In genomic region chr3:43298761-43299160, GRCh38 we compare ENCODE assay signal across 17 cellular contexts. TPM values are rescaled to one million over a fixed set of nuclear protein-coding genes. Genes with fewer than 3 reads are reported as not detected.
DNase-seq lines count a peak whose midpoint lies in the region; ATAC-seq and TF ChIP-seq lines count a peak whose summit lies in the region.
"Had no signal": no experiment of that assay in that cellular context is flagged by ENCODE, and none has a peak within 500 bp of the region (broad histone marks: within the 10 kb centered on the region; RNA-seq: fewer than 3 reads in every experiment).

No MANE protein-coding gene starts in this region.

- H3K9ac ChIP-seq in mammary epithelial cell (ENCODE audit: insufficient read depth, low read length), result no peak overlapping the region

- peaks cover 89% of the 10 kb centered on the region for H3K79me2 ChIP-seq in mammary epithelial cell (ENCODE audit: insufficient read depth, low read length)

- H3K9me3 Mint-ChIP-seq in MCF 10A (ENCODE audit: unreplicated experiment) (no peaks in the 10 kb centered on the region), memory B cell (no peaks in the 10 kb centered on the region)
- no peaks in the 10 kb centered on the region for H3K9me3 Mint-ChIP-seq in activated T-helper 17 cell treated with anti-CD3 and anti-CD28 coated beads, Interleukin-2, amount 50 U/mL, for 72 hours
- H3K9me3 Mint-ChIP-seq: nephron progenitor cell had no signal

- H3K27ac Mint-ChIP-seq in MCF 10A (ENCODE audit: low read depth, unreplicated experiment), result peak overlapping the region; percentile 44
- H3K27ac Mint-ChIP-seq in activated T-helper 17 cell treated with anti-CD3 and anti-CD28 coated beads, Interleukin-2, amount 50 U/mL, for 72 hours, result peak overlapping the region; percentile 88
- H3K27ac Mint-ChIP-seq in memory B cell, result peak overlapping the region; percentile 38

- peaks cover 8% of the 10 kb centered on the region for H3K36me3 ChIP-seq in mammary epithelial cell (ENCODE audit: insufficient read depth, low read length)

- no peak overlapping the region for H3K27ac ChIP-seq in mammary epithelial cell (ENCODE audit: insufficient read depth, low read depth, low read length)
- H3K27ac ChIP-seq: lower lobe of right lung had no signal

- no peaks in the 10 kb centered on the region for H3K27me3 Mint-ChIP-seq in MCF 10A (ENCODE audit: insufficient read depth, unreplicated experiment)
- H3K27me3 Mint-ChIP-seq in activated T-helper 17 cell treated with anti-CD3 and anti-CD28 coated beads, Interleukin-2, amount 50 U/mL, for 72 hours, result no peaks in the 10 kb centered on the region
- H3K27me3 Mint-ChIP-seq in memory B cell, result no peaks in the 10 kb centered on the region

- H4K20me1 ChIP-seq in mammary epithelial cell (ENCODE audit: insufficient read depth, low read length), result peaks cover 2% of the 10 kb centered on the region

- DNase-seq in MCF 10A (ENCODE audit: unreplicated experiment) (no peak), mammary epithelial cell (no peak), memory B cell (ENCODE audit: low spot score in 2 of 2) (no peak), NCI-H345 (lab: John Stamatoyannopoulos, UW) (no peak), amygdala (lab: John Stamatoyannopoulos, UW) (no peak)
- DNase-seq: activated gamma-delta T cell; lower lobe of right lung; NCI-H2029; NCI-H69; nephron progenitor cell; retina; stimulated activated CD4-positive, alpha-beta T cell treated with anti-CD3 and anti-CD28 coated beads, Interleukin-1b, Interleukin-23, amount 100 ng/mL, for 48 hours; trophoblast cell had no signal

- H3K4me1 Mint-ChIP-seq in MCF 10A (ENCODE audit: insufficient read depth, unreplicated experiment) (peaks cover 19% of the 10 kb centered on the region), memory B cell (peaks cover 28% of the 10 kb centered on the region)
- H3K4me1 Mint-ChIP-seq in activated T-helper 17 cell treated with anti-CD3 and anti-CD28 coated beads, Interleukin-2, amount 50 U/mL, for 72 hours, result peaks cover 39% of the 10 kb centered on the region
- H3K4me1 Mint-ChIP-seq: nephron progenitor cell had no signal

- 72% methylated on average over 4 of the region's 4 CpGs for WGBS in mammary epithelial cell (ENCODE audit: low coverage, missing lambda C conversion rate)

- H2AFZ ChIP-seq in mammary epithelial cell (ENCODE audit: low read depth, low read length), result no peak overlapping the region

- no peak overlapping the region for H3K4me3 ChIP-seq in mammary epithelial cell (replicated peaks in 1 of 3; ENCODE audit: insufficient read depth in 1 of 3, low read depth in 2 of 3, low read length in 3 of 3)
- H3K4me3 ChIP-seq: lower lobe of right lung had no signal

- intact Hi-C loops in MCF 10A (cut with micrococcal nuclease), result no loop called here
- intact Hi-C loops in mammary epithelial cell (cut with micrococcal nuclease), result no loop called here

- H3K9me3 ChIP-seq in mammary epithelial cell (replicated peaks; ENCODE audit: insufficient read depth, low read length), result no peaks in the 10 kb centered on the region
- H3K9me3 ChIP-seq: lower lobe of right lung had no signal

- POLR2A ChIA-PET in MCF 10A (lab: Yijun Ruan, JAX), result interaction anchor here (1.1 to 3.9 kb wide), 2 partner anchors 12 to 39 kb away, joined by 3 to 33 read pairs; partner anchors contain the start of gene SNRK

- CTCF ChIA-PET in MCF 10A (lab: Yijun Ruan, JAX), result no interaction called here
- CTCF ChIA-PET in mammary epithelial cell (lab: Charles Lee; ENCODE audit: low non-redundant PET), result no interaction called here

- no peak overlapping the region for H3K4me2 ChIP-seq in mammary epithelial cell (ENCODE audit: insufficient read depth, low read depth, low read length)

- no peaks in the 10 kb centered on the region for H3K27me3 ChIP-seq in mammary epithelial cell (ENCODE audit: insufficient read depth, low read length)

- BruUV-seq in MCF 10A (replicated peaks; lab: Mats Ljungman, UMichigan) (no TSS peak), mammary epithelial cell (replicated peaks; lab: Mats Ljungman, UMichigan) (no TSS peak)

- peaks cover 7% of the 10 kb centered on the region for H3K4me1 ChIP-seq in mammary epithelial cell (ENCODE audit: insufficient read depth, low read length)

- ATAC-seq in activated T-helper 17 cell treated with anti-CD3 and anti-CD28 coated beads, Interleukin-2, amount 50 U/mL, for 72 hours (replicated peaks), result no peak
- ATAC-seq in memory B cell (ENCODE audit: low read depth) (no peak), HG02623 (IDR thresholded peaks at IDR 0.05; ENCODE audit: unreplicated experiment) (no peak)
- ATAC-seq in activated CD4-positive, CD25-positive, alpha-beta regulatory T cell treated with anti-CD3 and anti-CD28 coated beads, Interleukin-2, amount 50 U/mL, for 24 hours, result no peak
- ATAC-seq: Panc1 had no signal

- no peak for TF ChIP-seq CTCF in MCF 10A (IDR thresholded peaks at IDR 0.05; ENCODE audit: unreplicated experiment)
- TF ChIP-seq CTCF in mammary epithelial cell (conservative IDR thresholded peaks at IDR 0.05 in 1 of 2, IDR thresholded peaks at IDR 0.05 in 1 of 2; ENCODE audit: extremely low read depth in 1 of 2, insufficient read depth in 1 of 2, low read depth in 1 of 2, low read length in 2 of 2), result no peak

- dilution Hi-C loops in mammary epithelial cell (cut with HindIII; ENCODE audit: low sequenced_read_pairs), result no loop called here

- in situ Hi-C loops in mammary epithelial cell (cut with MboI; ENCODE audit: low sequenced_read_pairs in 2 of 2), result no loop called here

- H3K4me3 Mint-ChIP-seq in MCF 10A (ENCODE audit: unreplicated experiment) (no peak overlapping the region), memory B cell (no peak overlapping the region)
- peak overlapping the region; percentile 87 for H3K4me3 Mint-ChIP-seq in activated T-helper 17 cell treated with anti-CD3 and anti-CD28 coated beads, Interleukin-2, amount 50 U/mL, for 72 hours
- H3K4me3 Mint-ChIP-seq: nephron progenitor cell had no signal

- H3K36me3 Mint-ChIP-seq in MCF 10A (ENCODE audit: insufficient read depth, unreplicated experiment), result peaks cover 17% of the 10 kb centered on the region
- peaks cover 28% of the 10 kb centered on the region for H3K36me3 Mint-ChIP-seq in activated T-helper 17 cell treated with anti-CD3 and anti-CD28 coated beads, Interleukin-2, amount 50 U/mL, for 72 hours (ENCODE audit: low read depth)
- H3K36me3 Mint-ChIP-seq in memory B cell, result peaks cover 10% of the 10 kb centered on the region

RNA-seq across cellular contexts. Expression of gene SNRK, which starts 12.4 kb away (rescaled TPM):
- total RNA-seq in MCF 10A (2022), result 16.6 and 18.0 TPM in 2 replicates
- total RNA-seq in mammary epithelial cell, result 10 to 100 TPM; 17.5 to 18.6 TPM
- 7.8 TPM for polyA plus RNA-seq in mammary epithelial cell
- 27.2 TPM for polyA minus RNA-seq in mammary epithelial cell
- total RNA-seq in activated T-helper 17 cell treated with anti-CD3 and anti-CD28 coated beads, Interleukin-2, amount 50 U/mL, for 72 hours, result 10 to 100 TPM; 25.7 to 25.8 TPM

Comparison
In these comparisons a context has a peak if more than half of its experiments do, and no peak if none do; other contexts are left out.
1. H3K27ac Mint-ChIP-seq: peak in every context shown above with its lines; median percentile 88 in activated T-helper 17 cell treated with anti-CD3 and anti-CD28 coated beads, Interleukin-2, amount 50 U/mL, for 72 hours; 44 in MCF 10A; 38 in memory B cell.